Comparison of ENCODE assay signal across 1 cellular context in genomic region chr6:31769684-31770371, GRCh38.
TF ChIP-seq lines count a peak whose summit lies in the region.

No MANE protein-coding gene starts in this region.

TF ChIP-seq in HepG2, 621 proteins besides CTCF, POLR2A, EP300 and RAD21 (continued from another document and continues in another):
- peak; percentile 46; the same call in 1 of the 2 replicates for TF ChIP-seq REPIN1 (CRISPR knock-in tag; IDR thresholded peaks at IDR 0.05; ENCODE audit: borderline replicate concordance, low read depth)
- TF ChIP-seq POGK (CRISPR knock-in tag; conservative IDR thresholded peaks at IDR 0.05) = peak; percentile 49; the same call in 1 of the 2 replicates
- TF ChIP-seq STAG1 (CRISPR knock-in tag; IDR thresholded peaks at IDR 0.05) = peak; percentile 91
- no peak for TF ChIP-seq ZNF672 (CRISPR knock-in tag; IDR thresholded peaks at IDR 0.05)
- TF ChIP-seq ZMYM3 (CRISPR knock-in tag; IDR thresholded peaks at IDR 0.05) = peak; percentile 46; the same call in 1 of the 2 replicates
- no peak; the same call in 1 of the 2 replicates for TF ChIP-seq NFKB2 (CRISPR knock-in tag; IDR thresholded peaks at IDR 0.05; ENCODE audit: borderline replicate concordance)
- no peak for TF ChIP-seq ZNF709 (CRISPR knock-in tag; IDR thresholded peaks at IDR 0.05)
- no peak for TF ChIP-seq SOX13 (IDR thresholded peaks at IDR 0.05)
- TF ChIP-seq SOX13 (CRISPR knock-in tag; conservative IDR thresholded peaks at IDR 0.05 in 1 of 2, IDR thresholded peaks at IDR 0.05 in 1 of 2) = peak in 1 of 2 experiments; percentile 41; a peak in 1 of 4 replicates
- TF ChIP-seq ZNF776 (CRISPR knock-in tag; IDR thresholded peaks at IDR 0.05) = no peak
- TF ChIP-seq GABPA (IDR thresholded peaks at IDR 0.05; ENCODE audit: low read depth, low read length) = no peak
- peak; percentile 46; the same call in 1 of the 2 replicates for TF ChIP-seq GABPA (CRISPR knock-in tag; IDR thresholded peaks at IDR 0.05; ENCODE audit: low read depth)
- peak; percentile 59; the same call in 1 of the 2 replicates for TF ChIP-seq MIXL1 (CRISPR knock-in tag; IDR thresholded peaks at IDR 0.05)
- TF ChIP-seq NR2F6 (IDR thresholded peaks at IDR 0.05) = no peak
- peak; percentile 51; the same call in 1 of the 2 replicates for TF ChIP-seq NR2F6 (CRISPR knock-in tag; IDR thresholded peaks at IDR 0.05)
- peak; percentile 66; the same call in 1 of the 2 replicates for TF ChIP-seq ZNF580 (CRISPR knock-in tag; IDR thresholded peaks at IDR 0.05; ENCODE audit: borderline replicate concordance, low read depth)
- TF ChIP-seq MAZ (IDR thresholded peaks at IDR 0.05; ENCODE audit: borderline replicate concordance, low read depth, low read length) = no peak
- TF ChIP-seq MAZ (CRISPR knock-in tag; IDR thresholded peaks at IDR 0.05; ENCODE audit: low read depth) = peak; percentile 89
- TF ChIP-seq PITX1 (CRISPR knock-in tag; IDR thresholded peaks at IDR 0.05) = 0 out of 2 replicates have a peak, but pooled peaks have one; percentile 29
- no peak for TF ChIP-seq ZBTB40 (IDR thresholded peaks at IDR 0.05)
- TF ChIP-seq ZBTB40 (CRISPR knock-in tag; IDR thresholded peaks at IDR 0.05) = no peak
- TF ChIP-seq ZBTB38 (CRISPR knock-in tag; IDR thresholded peaks at IDR 0.05) = peak; percentile 65; the same call in 1 of the 2 replicates
- TF ChIP-seq SP5 (CRISPR knock-in tag; IDR thresholded peaks at IDR 0.05; ENCODE audit: borderline replicate concordance, low read depth) = peak; percentile 64; the same call in 1 of the 2 replicates
- no peak for TF ChIP-seq ZNF713 (CRISPR knock-in tag; IDR thresholded peaks at IDR 0.05)
- TF ChIP-seq ZNF740 (CRISPR knock-in tag; IDR thresholded peaks at IDR 0.05) = peak; percentile 69; the same call in 1 of the 2 replicates
- no peak for TF ChIP-seq RELA (CRISPR knock-in tag; IDR thresholded peaks at IDR 0.05)
- TF ChIP-seq HOXA9 (CRISPR knock-in tag; IDR thresholded peaks at IDR 0.05; ENCODE audit: borderline replicate concordance) = no peak
- TF ChIP-seq PATZ1 (CRISPR knock-in tag; IDR thresholded peaks at IDR 0.05) = peak; percentile 90
- TF ChIP-seq XRCC5 (optimal IDR thresholded peaks at IDR 0.05; ENCODE audit: low read length) = peak; percentile 79
- 0 out of 2 replicates have a peak, but pooled peaks have one; percentile 56 for TF ChIP-seq MXD1 (CRISPR knock-in tag; IDR thresholded peaks at IDR 0.05)
- TF ChIP-seq NFE2 (CRISPR knock-in tag; IDR thresholded peaks at IDR 0.05) = no peak
- TF ChIP-seq ZNF660 (CRISPR knock-in tag; IDR thresholded peaks at IDR 0.05; ENCODE audit: borderline replicate concordance, low read depth) = no peak
- peak; percentile 77 for TF ChIP-seq ZMYM2 (CRISPR knock-in tag; IDR thresholded peaks at IDR 0.05)
- no peak for TF ChIP-seq ARNT (IDR thresholded peaks at IDR 0.05)
- 0 out of 2 replicates have a peak, but pooled peaks have one; percentile 42 for TF ChIP-seq NFKBIZ (CRISPR knock-in tag; IDR thresholded peaks at IDR 0.05)
- no peak for TF ChIP-seq ZNF75D (CRISPR knock-in tag; IDR thresholded peaks at IDR 0.05; ENCODE audit: borderline replicate concordance)
- TF ChIP-seq ZNF549 (CRISPR knock-in tag; IDR thresholded peaks at IDR 0.05) = no peak
- 0 out of 2 replicates have a peak, but pooled peaks have one; percentile 38 for TF ChIP-seq ZNF205 (CRISPR knock-in tag; IDR thresholded peaks at IDR 0.05)
- TF ChIP-seq EEA1 (CRISPR knock-in tag; IDR thresholded peaks at IDR 0.05; ENCODE audit: borderline replicate concordance) = 0 out of 2 replicates have a peak, but pooled peaks have one; percentile 67
- TF ChIP-seq ZNF317 (CRISPR knock-in tag; IDR thresholded peaks at IDR 0.05) = no peak
- TF ChIP-seq KDM1A (CRISPR knock-in tag; IDR thresholded peaks at IDR 0.05) = peak; percentile 53; the same call in 1 of the 2 replicates
- 0 out of 2 replicates have a peak, but pooled peaks have one; percentile 51 for TF ChIP-seq ZNF567 (CRISPR knock-in tag; IDR thresholded peaks at IDR 0.05; ENCODE audit: borderline replicate concordance)
- peak; percentile 50; the same call in 1 of the 2 replicates for TF ChIP-seq HINFP (CRISPR knock-in tag; IDR thresholded peaks at IDR 0.05; ENCODE audit: low read depth)
- TF ChIP-seq MLLT10 (CRISPR knock-in tag; IDR thresholded peaks at IDR 0.05) = no peak
- no peak for TF ChIP-seq SCMH1 (CRISPR knock-in tag; IDR thresholded peaks at IDR 0.05; ENCODE audit: borderline replicate concordance)
- TF ChIP-seq ZNF879 (CRISPR knock-in tag; IDR thresholded peaks at IDR 0.05) = 0 out of 2 replicates have a peak, but pooled peaks have one; percentile 35
- peak; percentile 57; the same call in 1 of the 2 replicates for TF ChIP-seq MED1 (CRISPR knock-in tag; IDR thresholded peaks at IDR 0.05)
- 0 out of 2 replicates have a peak, but pooled peaks have one; percentile 75 for TF ChIP-seq ZNF124 (CRISPR knock-in tag; IDR thresholded peaks at IDR 0.05)
- 0 out of 2 replicates have a peak, but pooled peaks have one; percentile 38 for TF ChIP-seq FOXO1 (CRISPR knock-in tag; IDR thresholded peaks at IDR 0.05)
- TF ChIP-seq TBX2 (CRISPR knock-in tag; IDR thresholded peaks at IDR 0.05; ENCODE audit: borderline replicate concordance) = peak; percentile 19; the same call in 1 of the 2 replicates
- TF ChIP-seq ZSCAN29 (CRISPR knock-in tag; conservative IDR thresholded peaks at IDR 0.05) = 0 out of 2 replicates have a peak, but pooled peaks have one; percentile 25
- TF ChIP-seq SP4 (CRISPR knock-in tag; IDR thresholded peaks at IDR 0.05) = peak; percentile 38; the same call in 1 of the 2 replicates
- no peak for TF ChIP-seq SMARCC2 (IDR thresholded peaks at IDR 0.05)
- TF ChIP-seq ZNF614 (CRISPR knock-in tag; IDR thresholded peaks at IDR 0.05; ENCODE audit: borderline replicate concordance) = peak; percentile 75; the same call in 1 of the 2 replicates
- peak; percentile 52; the same call in 1 of the 2 replicates for TF ChIP-seq HDAC2 (CRISPR knock-in tag; IDR thresholded peaks at IDR 0.05)
- no peak for TF ChIP-seq SP140L (CRISPR knock-in tag; IDR thresholded peaks at IDR 0.05; ENCODE audit: borderline replicate concordance)
